ENCODE assay signal across 32 cellular contexts in the genomic region with DNA sequence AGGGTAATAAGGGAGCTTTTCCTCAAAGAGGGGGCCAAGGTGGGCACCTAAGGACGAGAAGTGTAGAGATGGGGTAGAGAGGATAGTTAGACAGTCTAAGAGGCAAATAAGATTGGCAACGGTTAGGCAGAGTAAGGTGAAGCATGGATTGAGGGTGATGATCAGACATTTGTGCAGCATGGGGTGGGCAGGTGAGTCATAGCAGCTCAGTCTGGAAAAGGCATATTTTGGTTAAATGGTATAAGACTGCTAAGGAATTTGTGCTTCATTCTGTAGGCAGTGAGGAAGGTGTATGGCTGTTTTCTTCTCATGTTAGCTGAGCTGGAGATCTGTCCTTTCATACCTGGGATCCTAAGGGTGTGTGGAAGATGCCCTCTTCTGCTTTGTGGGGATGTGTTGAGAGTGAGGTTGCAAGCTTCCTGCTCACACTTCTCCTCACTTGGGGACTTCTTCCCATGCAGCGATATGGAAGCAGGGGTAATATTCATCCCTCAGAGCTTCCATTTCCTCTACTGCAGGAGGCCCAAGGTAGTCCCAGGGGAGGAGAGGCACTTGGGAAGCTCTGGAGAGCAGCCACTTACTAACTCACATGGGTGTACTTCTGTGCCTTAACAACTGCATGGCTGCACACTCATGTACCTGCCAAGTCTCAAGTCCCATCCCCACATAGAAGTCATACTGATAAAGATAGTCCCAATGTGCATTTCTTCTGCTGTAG. TPM values are rescaled to one million over a fixed set of nuclear protein-coding genes. Genes with fewer than 3 reads are reported as not detected.
A peak's percentile ranks its signal among the peaks of the same experiment; 100 is the strongest.
DNase-seq lines count a peak whose midpoint lies in the region; ATAC-seq, FAIRE-seq and TF ChIP-seq lines count a peak whose summit lies in the region.
"Had no signal": no experiment of that assay in that cellular context is flagged by ENCODE, and none has a peak within 500 bp of the region (broad histone marks: within the 10 kb centered on the region; RNA-seq: fewer than 3 reads in every experiment).

No MANE protein-coding gene starts in this region.

- H3K4me1 Mint-ChIP-seq in activated CD4-positive, alpha-beta T cell treated with anti-CD3 and anti-CD28 coated beads, Interleukin-2, amount 10 ng/mL, durations not matched to agents 24 days and 14 days = no peaks in the 10 kb centered on the region
- H3K4me1 Mint-ChIP-seq: activated naive CD4-positive, alpha-beta T cell treated with anti-CD3 and anti-CD28 coated beads, Interleukin-2, amount 10 ng/mL, durations not matched to agents 7 days and 5 days; activated T-helper 17 cell treated with anti-CD3 and anti-CD28 coated beads, Interleukin-2, amount 50 U/mL, for 72 hours had no signal

- no peak overlapping the region for H3K27ac Mint-ChIP-seq in activated CD4-positive, alpha-beta T cell treated with anti-CD3 and anti-CD28 coated beads, Interleukin-2, amount 10 ng/mL, durations not matched to agents 24 days and 14 days
- H3K27ac Mint-ChIP-seq: activated naive CD4-positive, alpha-beta T cell treated with anti-CD3 and anti-CD28 coated beads, Interleukin-2, amount 10 ng/mL, durations not matched to agents 7 days and 5 days; activated T-helper 17 cell treated with anti-CD3 and anti-CD28 coated beads, Interleukin-2, amount 50 U/mL, for 72 hours; brain had no signal

- no peaks in the 10 kb centered on the region for H3K27me3 ChIP-seq in bronchial epithelial cell (ENCODE audit: control insufficient read depth, insufficient read depth, low read length)
- H3K27me3 ChIP-seq: adrenal gland had no signal

- H3K27me3 Mint-ChIP-seq in activated CD4-positive, alpha-beta T cell treated with anti-CD3 and anti-CD28 coated beads, Interleukin-2, amount 10 ng/mL, durations not matched to agents 24 days and 14 days = no peaks in the 10 kb centered on the region
- H3K27me3 Mint-ChIP-seq: activated naive CD4-positive, alpha-beta T cell treated with anti-CD3 and anti-CD28 coated beads, Interleukin-2, amount 10 ng/mL, durations not matched to agents 7 days and 5 days; activated T-helper 17 cell treated with anti-CD3 and anti-CD28 coated beads, Interleukin-2, amount 50 U/mL, for 72 hours; brain had no signal

- H3K4me3 ChIP-seq in bronchial epithelial cell (ENCODE audit: low read depth, low read length) = no peak overlapping the region
- H3K4me3 ChIP-seq: adrenal gland, smooth muscle cell had no signal

- peak; percentile 42 for DNase-seq in AG20443 (ENCODE audit: low spot score)
- peak; percentile 35 for DNase-seq in HT1080 (ENCODE audit: low read depth)
- no peak for DNase-seq in bronchial epithelial cell (ENCODE audit: low read depth)
- no peak for DNase-seq in omental fat pad (ENCODE audit: low spot score)
- DNase-seq in activated CD4-positive, alpha-beta T cell treated with anti-CD3 and anti-CD28 coated beads, Interleukin-2, amount 10 ng/mL, durations not matched to agents 24 days and 14 days = no peak
- DNase-seq: activated CD4-positive, alpha-beta T cell treated with anti-CD3 and anti-CD28 coated beads for 4 hours; activated naive CD4-positive, alpha-beta T cell treated with anti-CD3 and anti-CD28 coated beads, Interleukin-2, amount 10 ng/mL, durations not matched to agents 7 days and 5 days; adrenal gland; DMS 273 treated with DMSO at 0.1 percent for 48 hours; left ventricle myocardium superior; MM.1S; NCI-H1105 treated with DMSO at 0.1 percent for 48 hours; NCI-H187 treated with DMSO at 0.1 percent for 48 hours; NCI-H345; NCI-H748 treated with DMSO at 0.1 percent for 48 hours; right cardiac atrium; SHP77 treated with DMSO at 0.1 percent for 48 hours; stimulated activated naive CD8-positive, alpha-beta T cell treated with anti-CD3 and anti-CD28 coated beads, Interleukin-15, Interleukin-2, amounts not matched to agents 100 U/mL and 50 U/mL, for 24 hours; SW 1271 had no signal

- no peak for TF ChIP-seq CTCF in bronchial epithelial cell (IDR thresholded peaks at IDR 0.05; ENCODE audit: insufficient read depth, low read length, severe bottlenecking)
- TF ChIP-seq CTCF in omental fat pad (IDR thresholded peaks at IDR 0.05) = no peak

- peak; percentile 48 for ATAC-seq in omental fat pad (ENCODE audit: low FRiP score)
- no peak for ATAC-seq in HG03565 (IDR thresholded peaks at IDR 0.05; ENCODE audit: unreplicated experiment)
- ATAC-seq in GM18861 (IDR thresholded peaks at IDR 0.05; ENCODE audit: unreplicated experiment) = no peak
- ATAC-seq: activated T-helper 17 cell treated with anti-CD3 and anti-CD28 coated beads, Interleukin-2, amount 50 U/mL, for 72 hours; left ventricle myocardium superior; Panc1; right cardiac atrium; stimulated activated naive CD8-positive, alpha-beta T cell treated with anti-CD3 and anti-CD28 coated beads, Interleukin-15, Interleukin-2, amounts not matched to agents 100 U/mL and 50 U/mL, for 24 hours had no signal

- no peaks in the 10 kb centered on the region for H3K36me3 ChIP-seq in bronchial epithelial cell (ENCODE audit: control insufficient read depth, insufficient read depth, low read length)
- H3K36me3 ChIP-seq: adrenal gland had no signal

- H3K4me3 Mint-ChIP-seq in activated CD4-positive, alpha-beta T cell treated with anti-CD3 and anti-CD28 coated beads, Interleukin-2, amount 10 ng/mL, durations not matched to agents 24 days and 14 days = no peak overlapping the region
- H3K4me3 Mint-ChIP-seq: activated naive CD4-positive, alpha-beta T cell treated with anti-CD3 and anti-CD28 coated beads, Interleukin-2, amount 10 ng/mL, durations not matched to agents 7 days and 5 days; activated T-helper 17 cell treated with anti-CD3 and anti-CD28 coated beads, Interleukin-2, amount 50 U/mL, for 72 hours; brain; neural crest cell had no signal

- no peaks in the 10 kb centered on the region for H3K9me3 Mint-ChIP-seq in activated CD4-positive, alpha-beta T cell treated with anti-CD3 and anti-CD28 coated beads, Interleukin-2, amount 10 ng/mL, durations not matched to agents 24 days and 14 days
- H3K9me3 Mint-ChIP-seq: activated naive CD4-positive, alpha-beta T cell treated with anti-CD3 and anti-CD28 coated beads, Interleukin-2, amount 10 ng/mL, durations not matched to agents 7 days and 5 days; activated T-helper 17 cell treated with anti-CD3 and anti-CD28 coated beads, Interleukin-2, amount 50 U/mL, for 72 hours; neural crest cell had no signal

- H3K36me3 Mint-ChIP-seq in activated CD4-positive, alpha-beta T cell treated with anti-CD3 and anti-CD28 coated beads, Interleukin-2, amount 10 ng/mL, durations not matched to agents 24 days and 14 days (ENCODE audit: low read depth) = peaks cover 10% of the 10 kb centered on the region

- peak; percentile 89 for FAIRE-seq in bronchial epithelial cell (lab: Jason Lieb, UNC)
- FAIRE-seq: islet of Langerhans had no signal

- intact Hi-C loops in activated CD4-positive, alpha-beta T cell treated with anti-CD3 and anti-CD28 coated beads, Interleukin-2, amount 10 ng/mL, durations not matched to agents 24 days and 14 days (cut with micrococcal nuclease) = no loop called here

RNA-seq across cellular contexts. Expression of gene GSG1, which starts 28.9 kb away (rescaled TPM):
- not detected in 2 replicates for total RNA-seq in HT1080 (2014; rRNA removed; shearing (Covaris generic))
- 0.06 TPM in 1 of 2 replicates, not detected in the other for polyA plus RNA-seq in HT1080 (2015; cell fraction: cytosol; rRNA removed)
- not detected in 2 replicates for polyA plus RNA-seq in HT1080 (2015; cell fraction: nucleus; rRNA removed)
- total RNA-seq in bronchial epithelial cell (not detected in 2 replicates), omental fat pad (under 1 TPM in 1 of 4 donors, not detected in 3; 0.56 TPM)
- not detected in 2 replicates for total RNA-seq in activated CD4-positive, alpha-beta T cell treated with anti-CD3 and anti-CD28 coated beads, Interleukin-2, amount 10 ng/mL, durations not matched to agents 24 days and 14 days
- total RNA-seq: activated T-helper 17 cell treated with anti-CD3 and anti-CD28 coated beads, Interleukin-2, amount 50 U/mL, for 72 hours; adrenal gland; chondrocyte; glomerular endothelial cell; left ventricle myocardium superior; mesenteric fat pad; neural crest cell; right cardiac atrium; smooth muscle cell; temporal lobe had no signal
- polyA plus RNA-seq: adrenal gland, smooth muscle cell, urinary bladder had no signal

RNA-seq across cellular contexts. Expression of gene FAM234B, which starts 30.4 kb away (rescaled TPM):
- 2.5 and 4.5 TPM in 2 replicates for total RNA-seq in HT1080 (2014; rRNA removed; shearing (Covaris generic))
- polyA plus RNA-seq in HT1080 (2015; cell fraction: cytosol; rRNA removed) = 3.5 and 4.2 TPM in 2 replicates
- 8.4 and 8.5 TPM in 2 replicates for polyA plus RNA-seq in HT1080 (2015; cell fraction: nucleus; rRNA removed)
- total RNA-seq in bronchial epithelial cell (2.4 and 3.7 TPM in 2 replicates), omental fat pad (10 to 100 TPM in 1 of 4 donors, 1 to 10 TPM in 3; 6.3 to 14.2 (median 7.5) TPM)
- 8.6 and 9.0 TPM in 2 replicates for total RNA-seq in activated CD4-positive, alpha-beta T cell treated with anti-CD3 and anti-CD28 coated beads, Interleukin-2, amount 10 ng/mL, durations not matched to agents 24 days and 14 days

Comparison
In these comparisons a context has a peak if more than half of its experiments do, and no peak if none do; other contexts are left out.
1. DNase-seq: peak in AG20443 (single experiment) and HT1080 (single experiment); none in bronchial epithelial cell (single experiment), omental fat pad (single experiment) and activated CD4-positive, alpha-beta T cell treated with anti-CD3 and anti-CD28 coated beads, Interleukin-2, amount 10 ng/mL, durations not matched to agents 24 days and 14 days (single experiment).